Comparison of ENCODE assay signal across 25 cellular contexts in genomic region chr11:2652362-2652761, GRCh38. TPM values are rescaled to one million over a fixed set of nuclear protein-coding genes. Genes with fewer than 3 reads are reported as not detected.
DNase-seq lines count a peak whose midpoint lies in the region; ATAC-seq, FAIRE-seq and TF ChIP-seq lines count a peak whose summit lies in the region.
"Had no signal": no experiment of that assay in that cellular context is flagged by ENCODE, and none has a peak within 500 bp of the region (broad histone marks: within the 10 kb centered on the region; RNA-seq: fewer than 3 reads in every experiment).

No MANE protein-coding gene starts in this region.

- peaks cover 26 to 30% of the 10 kb centered on the region in 2 donors for H3K9me3 Mint-ChIP-seq in stimulated activated naive B cell treated with anti-CD40 and anti-IgM and Interleukin-4, amounts not matched to agents 10 μg/mL and 1 μg/mL and 100 μg/mL, for 72 hours

- no peak overlapping the region for H3K4me3 Mint-ChIP-seq in stimulated activated naive B cell treated with anti-CD40 and anti-IgM and Interleukin-4, amounts not matched to agents 10 μg/mL and 1 μg/mL and 100 μg/mL, for 72 hours
- H3K4me3 Mint-ChIP-seq: CD4-positive, alpha-beta memory T cell; GM23338 had no signal

- peaks cover 26 to 66% of the 10 kb centered on the region in 2 donors for H3K36me3 Mint-ChIP-seq in stimulated activated naive B cell treated with anti-CD40 and anti-IgM and Interleukin-4, amounts not matched to agents 10 μg/mL and 1 μg/mL and 100 μg/mL, for 72 hours

- DNase-seq in heart left ventricle = peak in 1 of 5 donors; percentile 20
- DNase-seq in Right ventricle myocardium inferior (ENCODE audit: missing footprints) = no peak
- peak; percentile 10 for DNase-seq in H7
- DNase-seq in kidney = peak; percentile 29
- DNase-seq in stimulated activated naive B cell treated with anti-CD40 and anti-IgM and Interleukin-4, amounts not matched to agents 10 μg/mL and 1 μg/mL and 100 μg/mL, for 72 hours = no peak
- DNase-seq in epidermal melanocyte (ENCODE audit: insufficient read length, low spot score) = no peak
- DNase-seq in HUDEP-2 (lab: John Stamatoyannopoulos, UW; ENCODE audit: unreplicated experiment in 76 of 76) = no peak
- no peak for DNase-seq in substantia nigra (lab: John Stamatoyannopoulos, UW)
- DNase-seq: 8988T, Caco-2, DMS 273 treated with DMSO at 0.1 percent for 48 hours, DMS79 treated with DMSO at 0.1 percent for 48 hours, MG63, NCI-H1417, NCI-H1694 treated with DMSO at 0.1 percent for 48 hours, NCI-H446, NCI-H526 had no signal

- H3K27ac ChIP-seq in heart left ventricle = peak overlapping the region in 3 of 12 donors; percentile 26 to 47 (median 33)
- H3K27ac ChIP-seq in kidney (ENCODE audit: low read depth in 2 of 2, low read length in 2 of 2) = no peak overlapping the region
- no peak overlapping the region for H3K27ac ChIP-seq in substantia nigra (ENCODE audit: low read depth, low read length, poor library complexity, severe bottlenecking)
- H3K27ac ChIP-seq: BLaER1 treated with 17β-estradiol and CSF1 and Interleukin-3, amounts not matched to agents 10 nM and 100 nM; Peyer's patch; SJSA1 had no signal

- H3K27me3 Mint-ChIP-seq in stimulated activated naive B cell treated with anti-CD40 and anti-IgM and Interleukin-4, amounts not matched to agents 10 μg/mL and 1 μg/mL and 100 μg/mL, for 72 hours = no peaks in the 10 kb centered on the region
- H3K27me3 Mint-ChIP-seq: CD4-positive, alpha-beta memory T cell had no signal

- H3K27me3 ChIP-seq in heart left ventricle (no peaks in the 10 kb centered on the region), H7 (ENCODE audit: control insufficient read depth, insufficient read depth, low read length) (peaks cover 15% of the 10 kb centered on the region; the same call in 1 of the 2 replicates)
- H3K27me3 ChIP-seq: BLaER1 treated with 17β-estradiol and CSF1 and Interleukin-3, amounts not matched to agents 10 nM and 100 nM; MG63; Peyer's patch; SJSA1 had no signal

- WGBS in heart left ventricle, 4 donors = 75 to 86% (median 80%) methylated on average over 5 of the region's 5 CpGs

- H3K9ac ChIP-seq in kidney (ENCODE audit: low read length in 2 of 2) = no peak overlapping the region
- H3K9ac ChIP-seq: BLaER1 treated with 17β-estradiol and CSF1 and Interleukin-3, amounts not matched to agents 10 nM and 100 nM had no signal

- ATAC-seq in heart left ventricle (peak in 3 of 4 donors; percentile 22 to 43 (median 33)), Right ventricle myocardium inferior (no peak)
- no peak for ATAC-seq in stimulated activated naive B cell treated with anti-CD40 and anti-IgM and Interleukin-4, amounts not matched to agents 10 μg/mL and 1 μg/mL and 100 μg/mL, for 72 hours (replicated peaks)
- ATAC-seq: GM12878, GM23338, HCT116, K562 had no signal

- no peak for FAIRE-seq in kidney (lab: Jason Lieb, UNC)
- FAIRE-seq: GM12878, K562 had no signal

- peaks cover 0 to 2% of the 10 kb centered on the region in 2 donors for H3K4me1 Mint-ChIP-seq in stimulated activated naive B cell treated with anti-CD40 and anti-IgM and Interleukin-4, amounts not matched to agents 10 μg/mL and 1 μg/mL and 100 μg/mL, for 72 hours
- H3K4me1 Mint-ChIP-seq: GM23338 had no signal

- TF ChIP-seq CTCF in heart left ventricle (IDR thresholded peaks at IDR 0.05) (no peak), kidney (IDR thresholded peaks at IDR 0.05; ENCODE audit: borderline replicate concordance, extremely low read depth, insufficient read depth) (no peak)

- H3K27ac Mint-ChIP-seq in stimulated activated naive B cell treated with anti-CD40 and anti-IgM and Interleukin-4, amounts not matched to agents 10 μg/mL and 1 μg/mL and 100 μg/mL, for 72 hours = peak overlapping the region; percentile 81
- H3K27ac Mint-ChIP-seq: GM23338 had no signal

- TF ChIP-seq POLR2A in heart left ventricle (IDR thresholded peaks at IDR 0.05) = no peak

- H3K4me1 ChIP-seq in heart left ventricle = peaks cover 0 to 16% (median 0%) of the 10 kb centered on the region in 12 donors
- peaks cover 0 to 3% of the 10 kb centered on the region in 2 donors for H3K4me1 ChIP-seq in kidney (ENCODE audit: control insufficient read depth in 1 of 2, insufficient read depth in 1 of 2, low read depth in 1 of 2, low read length in 2 of 2)
- H3K4me1 ChIP-seq: Caco-2, Peyer's patch, SJSA1 had no signal

- H3K9me3 ChIP-seq in heart left ventricle (peaks cover 0 to 94% (median 33%) of the 10 kb centered on the region in 12 donors), kidney (ENCODE audit: control insufficient read depth in 1 of 2, low read length in 2 of 2) (peaks cover 2 to 60% of the 10 kb centered on the region in 2 donors)

- H3K4me3 ChIP-seq in heart left ventricle = no peak overlapping the region
- no peak overlapping the region for H3K4me3 ChIP-seq in H7 (ENCODE audit: insufficient read depth, low read depth, low read length)
- no peak overlapping the region for H3K4me3 ChIP-seq in kidney (ENCODE audit: low read length in 2 of 2)
- H3K4me3 ChIP-seq: BLaER1 treated with 17β-estradiol and CSF1 and Interleukin-3, amounts not matched to agents 10 nM and 100 nM; GM12878; GM23338; K562; MG63; Peyer's patch; SJSA1 had no signal

- H3K36me3 ChIP-seq in heart left ventricle = no peaks in the 10 kb centered on the region
- H3K36me3 ChIP-seq in H7 (replicated peaks; ENCODE audit: control insufficient read depth, insufficient read depth, low read length) = no peaks in the 10 kb centered on the region
- no peaks in the 10 kb centered on the region for H3K36me3 ChIP-seq in kidney (ENCODE audit: control insufficient read depth in 1 of 2, insufficient read depth in 2 of 2, low read length in 2 of 2)
- H3K36me3 ChIP-seq: MG63, Peyer's patch, SJSA1 had no signal

- intact Hi-C loops in heart left ventricle (cut with DNase I) = loop anchor here in 1 of 10 donors (5.0 kb wide), 1 partner anchor 50 kb away; no protein-coding TSS in a partner anchor
- intact Hi-C loops in Right ventricle myocardium inferior (cut with DNase I) = no loop called here
- intact Hi-C loops in kidney (cut with DNase I) = no loop called here

RNA-seq across cellular contexts. Expression of gene KCNQ1OT1, which starts 47.4 kb away (rescaled TPM):
- total RNA-seq in heart left ventricle = under 1 TPM; 0.28 to 0.93 (median 0.40) TPM
- polyA plus RNA-seq in heart left ventricle = under 1 TPM; 0.14 to 0.57 TPM
- 0.32 TPM for total RNA-seq in Right ventricle myocardium inferior
- 0.83 and 1.9 TPM in 2 replicates for total RNA-seq in H7 (2014; rRNA removed; shearing (Covaris generic))
- 4.4 TPM for total RNA-seq in kidney
- polyA plus RNA-seq in kidney (ENCODE audit: insufficient read depth, low read depth, low replicate concordance) = 0.22 TPM

Comparison
In these comparisons a context has a peak if more than half of its experiments do, and no peak if none do; other contexts are left out.
1. ATAC-seq: peak in heart left ventricle (3 of 4); none in Right ventricle myocardium inferior (single experiment) and stimulated activated naive B cell treated with anti-CD40 and anti-IgM and Interleukin-4, amounts not matched to agents 10 μg/mL and 1 μg/mL and 100 μg/mL, for 72 hours (0 of 2).
2. DNase-seq: peak in H7 (single experiment) and kidney (single experiment); none in Right ventricle myocardium inferior (single experiment), stimulated activated naive B cell treated with anti-CD40 and anti-IgM and Interleukin-4, amounts not matched to agents 10 μg/mL and 1 μg/mL and 100 μg/mL, for 72 hours (single experiment), epidermal melanocyte (single experiment), HUDEP-2 (0 of 76) and substantia nigra (0 of 49).